ENCODE assay signal across 8 cellular contexts in genomic region chr1:16440480-16441311, GRCh38. TPM values are rescaled to one million over a fixed set of nuclear protein-coding genes. Genes with fewer than 3 reads are reported as not detected.
DNase-seq lines count a peak whose midpoint lies in the region; ATAC-seq and TF ChIP-seq lines count a peak whose summit lies in the region.

TSS of gene NECAP2 (plus strand) at chr1:16440724. CDS start at chr1:16440762, 38 bp downstream.

- no peaks in the 10 kb centered on the region for H3K27me3 ChIP-seq in GM06990 (replicated peaks; ENCODE audit: control insufficient read depth, insufficient read depth, low read length)
- H3K27me3 ChIP-seq in suprapubic skin, result no peaks in the 10 kb centered on the region

- H3K4me3 ChIP-seq in GM06990 (replicated peaks; ENCODE audit: low read depth, low read length) (peak within 1 kb of the TSS; percentile 99), suprapubic skin (peak within 1 kb of the TSS; percentile 88)

- H3K9me3 ChIP-seq in suprapubic skin, result no peaks in the 10 kb centered on the region

- no peaks in the 10 kb centered on the region for H3K27me3 Mint-ChIP-seq in activated naive CD4-positive, alpha-beta T cell treated with anti-CD3 and anti-CD28 coated beads, Interleukin-2, amount 50 U/mL, for 24 hours

- peaks cover 43% of the 10 kb centered on the region for H3K4me1 ChIP-seq in suprapubic skin

- H3K9me3 Mint-ChIP-seq in activated naive CD4-positive, alpha-beta T cell treated with anti-CD3 and anti-CD28 coated beads, Interleukin-2, amount 50 U/mL, for 24 hours, result no peaks in the 10 kb centered on the region

- H3K4me3 Mint-ChIP-seq in activated naive CD4-positive, alpha-beta T cell treated with anti-CD3 and anti-CD28 coated beads, Interleukin-2, amount 50 U/mL, for 24 hours, result peak within 1 kb of the TSS; percentile 94

- H3K27ac ChIP-seq in suprapubic skin, result peak within 1 kb of the TSS; percentile 89

- H3K36me3 ChIP-seq in GM06990 (ENCODE audit: control insufficient read depth, insufficient read depth, low read length), result peaks cover 14% of the 10 kb centered on the region
- peaks cover 23% of the 10 kb centered on the region for H3K36me3 ChIP-seq in suprapubic skin

- H3K36me3 Mint-ChIP-seq in activated naive CD4-positive, alpha-beta T cell treated with anti-CD3 and anti-CD28 coated beads, Interleukin-2, amount 50 U/mL, for 24 hours, result peaks cover 4% of the 10 kb centered on the region

- ATAC-seq in HG02571 (IDR thresholded peaks at IDR 0.05; ENCODE audit: unreplicated experiment) (peak; percentile 80), SK-N-SH treated with all-trans-retinoic acid at 6 μM for 48 hours (peak; percentile 97)

- peaks cover 45% of the 10 kb centered on the region for H3K4me1 Mint-ChIP-seq in activated naive CD4-positive, alpha-beta T cell treated with anti-CD3 and anti-CD28 coated beads, Interleukin-2, amount 50 U/mL, for 24 hours

- H3K27ac Mint-ChIP-seq in activated naive CD4-positive, alpha-beta T cell treated with anti-CD3 and anti-CD28 coated beads, Interleukin-2, amount 50 U/mL, for 24 hours, result peak within 1 kb of the TSS; percentile 99

- no peak for TF ChIP-seq EP300 in suprapubic skin (IDR thresholded peaks at IDR 0.05)

- DNase-seq in GM06990 (ENCODE audit: extremely low read depth, insufficient read length) (peak; percentile 93), NCI-H1092 treated with DMSO at 0.1 percent for 48 hours (lab: John Stamatoyannopoulos, UW) (peak; percentile 96), glomerular endothelial cell (ENCODE audit: extremely low read depth, low read depth, low spot score) (peak; percentile 60), occipital lobe (lab: John Stamatoyannopoulos, UW) (peak; percentile 88), suprapubic skin (ENCODE audit: low spot score in 2 of 2) (peak; percentile 95)

- TF ChIP-seq POLR2A in suprapubic skin (IDR thresholded peaks at IDR 0.05), result peak in 1 of 2 donors; percentile 47

- 0% methylated on average over 31 of the region's 70 CpGs for WGBS in suprapubic skin

- peak; percentile 95 for TF ChIP-seq CTCF in GM06990 (IDR thresholded peaks at IDR 0.05; ENCODE audit: insufficient read depth, low read length, poor library complexity, severe bottlenecking)
- TF ChIP-seq CTCF in suprapubic skin (IDR thresholded peaks at IDR 0.05), result peak; percentile 58 to 94

TF ChIP-seq in SK-N-SH treated with all-trans-retinoic acid at 6 μM for 48 hours, 23 proteins besides CTCF, POLR2A, EP300 and RAD21:
- TF ChIP-seq ZFP30 (CRISPR knock-in tag; IDR thresholded peaks at IDR 0.05), result no peak
- TF ChIP-seq, protein P1, sequence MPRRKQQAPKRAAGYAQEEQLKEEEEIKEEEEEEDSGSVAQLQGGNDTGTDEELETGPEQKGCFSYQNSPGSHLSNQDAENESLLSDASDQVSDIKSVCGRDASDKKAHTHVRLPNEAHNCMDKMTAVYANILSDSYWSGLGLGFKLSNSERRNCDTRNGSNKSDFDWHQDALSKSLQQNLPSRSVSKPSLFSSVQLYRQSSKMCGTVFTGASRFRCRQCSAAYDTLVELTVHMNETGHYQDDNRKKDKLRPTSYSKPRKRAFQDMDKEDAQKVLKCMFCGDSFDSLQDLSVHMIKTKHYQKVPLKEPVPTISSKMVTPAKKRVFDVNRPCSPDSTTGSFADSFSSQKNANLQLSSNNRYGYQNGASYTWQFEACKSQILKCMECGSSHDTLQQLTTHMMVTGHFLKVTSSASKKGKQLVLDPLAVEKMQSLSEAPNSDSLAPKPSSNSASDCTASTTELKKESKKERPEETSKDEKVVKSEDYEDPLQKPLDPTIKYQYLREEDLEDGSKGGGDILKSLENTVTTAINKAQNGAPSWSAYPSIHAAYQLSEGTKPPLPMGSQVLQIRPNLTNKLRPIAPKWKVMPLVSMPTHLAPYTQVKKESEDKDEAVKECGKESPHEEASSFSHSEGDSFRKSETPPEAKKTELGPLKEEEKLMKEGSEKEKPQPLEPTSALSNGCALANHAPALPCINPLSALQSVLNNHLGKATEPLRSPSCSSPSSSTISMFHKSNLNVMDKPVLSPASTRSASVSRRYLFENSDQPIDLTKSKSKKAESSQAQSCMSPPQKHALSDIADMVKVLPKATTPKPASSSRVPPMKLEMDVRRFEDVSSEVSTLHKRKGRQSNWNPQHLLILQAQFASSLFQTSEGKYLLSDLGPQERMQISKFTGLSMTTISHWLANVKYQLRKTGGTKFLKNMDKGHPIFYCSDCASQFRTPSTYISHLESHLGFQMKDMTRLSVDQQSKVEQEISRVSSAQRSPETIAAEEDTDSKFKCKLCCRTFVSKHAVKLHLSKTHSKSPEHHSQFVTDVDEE (CRISPR knock-in tag; IDR thresholded peaks at IDR 0.05), result 0 out of 2 replicates have a peak, but pooled peaks have one; percentile 43

RNA-seq across cellular contexts. Expression of gene NECAP2, which starts in this region (rescaled TPM):
- 145 and 175 TPM in 2 replicates for total RNA-seq in glomerular endothelial cell
- total RNA-seq in occipital lobe, result 25.9 TPM
- total RNA-seq in suprapubic skin, result 100 to 1,000 TPM in 1 of 4 donors, 10 to 100 TPM in 3; 71.4 to 100 (median 80.6) TPM

Comparison
In these comparisons a context has a peak if more than half of its experiments do, and no peak if none do; other contexts are left out.
1. Peak in every context shown above with its lines: DNase-seq, ATAC-seq, H3K4me3 ChIP-seq and H3K27ac ChIP-seq.